Comparison of ENCODE assay signal across 12 cellular contexts in genomic region chr17:17150450-17150804, GRCh38. TPM values are rescaled to one million over a fixed set of nuclear protein-coding genes. Genes with fewer than 3 reads are reported as not detected.
DNase-seq lines count a peak whose midpoint lies in the region; ATAC-seq, FAIRE-seq and TF ChIP-seq lines count a peak whose summit lies in the region.
"Had no signal": no experiment of that assay in that cellular context is flagged by ENCODE, and none has a peak within 500 bp of the region (broad histone marks: within the 10 kb centered on the region; RNA-seq: fewer than 3 reads in every experiment).

No MANE protein-coding gene starts in this region.

- H3K27me3 ChIP-seq in layer of hippocampus (ENCODE audit: control insufficient read depth, insufficient read depth, low read length) = no peaks in the 10 kb centered on the region

- H3K4me1 Mint-ChIP-seq in natural killer cell treated with Interleukin-12 subunit alpha and Interleukin-12 subunit beta and Interleukin-15 and Interleukin-18, amount 100 ng/mL, for 72 hours (ENCODE audit: low read depth in 2 of 2) = peaks cover 30 to 34% of the 10 kb centered on the region in 2 donors
- H3K4me1 Mint-ChIP-seq in natural killer cell = peaks cover 32 to 41% of the 10 kb centered on the region in 2 donors
- H3K4me1 Mint-ChIP-seq in Calu3 (ENCODE audit: low read depth, unreplicated experiment) = no peaks in the 10 kb centered on the region
- H3K4me1 Mint-ChIP-seq: mesothelial cell of epicardium had no signal

- no peaks in the 10 kb centered on the region for H3K9me3 Mint-ChIP-seq in natural killer cell treated with Interleukin-12 subunit alpha and Interleukin-12 subunit beta and Interleukin-15 and Interleukin-18, amount 100 ng/mL, for 72 hours
- H3K9me3 Mint-ChIP-seq in natural killer cell = no peaks in the 10 kb centered on the region
- no peaks in the 10 kb centered on the region for H3K9me3 Mint-ChIP-seq in Calu3 (ENCODE audit: low read depth, unreplicated experiment)
- H3K9me3 Mint-ChIP-seq: mesothelial cell of epicardium had no signal

- peak overlapping the region; percentile 35 for H3K27ac ChIP-seq in layer of hippocampus (ENCODE audit: low read depth, low read length)

- peak overlapping the region; percentile 79 for H3K4me3 Mint-ChIP-seq in natural killer cell treated with Interleukin-12 subunit alpha and Interleukin-12 subunit beta and Interleukin-15 and Interleukin-18, amount 100 ng/mL, for 72 hours
- H3K4me3 Mint-ChIP-seq in natural killer cell (no peak overlapping the region), Calu3 (ENCODE audit: low read depth, unreplicated experiment) (no peak overlapping the region)
- H3K4me3 Mint-ChIP-seq: mesothelial cell of epicardium had no signal

- BruUV-seq in Calu3 (replicated peaks; lab: Mats Ljungman, UMichigan) = no TSS peak

- TF ChIP-seq CTCF in natural killer cell (IDR thresholded peaks at IDR 0.05) = no peak
- no peak for TF ChIP-seq CTCF in Calu3 (IDR thresholded peaks at IDR 0.05; ENCODE audit: unreplicated experiment)

- intact Hi-C loops in natural killer cell (cut with micrococcal nuclease) (no loop called here), Calu3 (cut with micrococcal nuclease; ENCODE audit: unreplicated experiment) (no loop called here)

- H3K36me3 Mint-ChIP-seq in natural killer cell treated with Interleukin-12 subunit alpha and Interleukin-12 subunit beta and Interleukin-15 and Interleukin-18, amount 100 ng/mL, for 72 hours = peaks cover 6% of the 10 kb centered on the region
- peaks cover 12% of the 10 kb centered on the region for H3K36me3 Mint-ChIP-seq in natural killer cell
- H3K36me3 Mint-ChIP-seq in Calu3 (ENCODE audit: insufficient read depth, unreplicated experiment) = peaks cover 79% of the 10 kb centered on the region

- DNase-seq in natural killer cell treated with Interleukin-12 subunit alpha and Interleukin-12 subunit beta and Interleukin-15 and Interleukin-18, amount 100 ng/mL, for 72 hours (ENCODE audit: low spot score) = no peak
- DNase-seq in natural killer cell (no peak), SIG-M5 treated with dmso at 0.1 percent for 504 hours (lab: John Stamatoyannopoulos, UW; ENCODE audit: unreplicated experiment) (peak; percentile 50), COLO668 (lab: John Stamatoyannopoulos, UW; ENCODE audit: unreplicated experiment) (no peak), Calu3 (no peak), H54 (ENCODE audit: insufficient read length, low spot score) (no peak)
- DNase-seq: caudate nucleus, NCI-H1694 treated with DMSO at 0.1 percent for 48 hours had no signal

- CTCF ChIA-PET in Calu3 (lab: Charles Lee) = no interaction called here

- peak; percentile 37 to 57 for ATAC-seq in natural killer cell treated with Interleukin-12 subunit alpha and Interleukin-12 subunit beta and Interleukin-15 and Interleukin-18, amount 100 ng/mL, for 72 hours
- ATAC-seq in natural killer cell = no peak
- no peak for ATAC-seq in GM18870 (IDR thresholded peaks at IDR 0.05; ENCODE audit: unreplicated experiment)

- no peak for TF ChIP-seq POLR2A in H54 (IDR thresholded peaks at IDR 0.05; ENCODE audit: low read depth, low read length)

- peak overlapping the region; percentile 73 to 87 for H3K27ac Mint-ChIP-seq in natural killer cell treated with Interleukin-12 subunit alpha and Interleukin-12 subunit beta and Interleukin-15 and Interleukin-18, amount 100 ng/mL, for 72 hours
- H3K27ac Mint-ChIP-seq in natural killer cell = no peak overlapping the region
- H3K27ac Mint-ChIP-seq in Calu3 (ENCODE audit: unreplicated experiment) = no peak overlapping the region
- H3K27ac Mint-ChIP-seq: mesothelial cell of epicardium had no signal

- no peaks in the 10 kb centered on the region for H3K27me3 Mint-ChIP-seq in natural killer cell treated with Interleukin-12 subunit alpha and Interleukin-12 subunit beta and Interleukin-15 and Interleukin-18, amount 100 ng/mL, for 72 hours
- no peaks in the 10 kb centered on the region for H3K27me3 Mint-ChIP-seq in natural killer cell (ENCODE audit: low read depth in 2 of 2)
- H3K27me3 Mint-ChIP-seq in Calu3 (ENCODE audit: unreplicated experiment) = no peaks in the 10 kb centered on the region

- no peak for FAIRE-seq in H54 (lab: Jason Lieb, UNC)
- FAIRE-seq: G401.6 had no signal

RNA-seq across cellular contexts. Expression of gene PLD6, which starts 55.7 kb away (rescaled TPM):
- total RNA-seq in natural killer cell treated with Interleukin-12 subunit alpha and Interleukin-12 subunit beta and Interleukin-15 and Interleukin-18, amount 100 ng/mL, for 72 hours = 10 to 100 TPM in 1 of 2 donors, 1 to 10 TPM in 1; 3.4 to 18.2 TPM
- 1 to 10 TPM in 1 of 3 donors, under 1 TPM in 2; 0.45 to 1.7 (median 0.84) TPM for total RNA-seq in natural killer cell
- total RNA-seq in Calu3 (2022) = 2.9 and 3.0 TPM in 2 replicates

Comparison
In these comparisons a context has a peak if more than half of its experiments do, and no peak if none do; other contexts are left out.
1. ATAC-seq: peak in natural killer cell treated with Interleukin-12 subunit alpha and Interleukin-12 subunit beta and Interleukin-15 and Interleukin-18, amount 100 ng/mL, for 72 hours (2 of 2); none in natural killer cell (0 of 3) and GM18870 (single experiment).
2. H3K27ac Mint-ChIP-seq: peak in natural killer cell treated with Interleukin-12 subunit alpha and Interleukin-12 subunit beta and Interleukin-15 and Interleukin-18, amount 100 ng/mL, for 72 hours (2 of 2); none in natural killer cell (0 of 2) and Calu3 (single experiment).